24 cellular contexts compared by ENCODE assay signal in genomic region chr10:21304608-21305007, GRCh38.
"Had no signal": no experiment of that assay in that cellular context is flagged by ENCODE, and none has a peak within 500 bp of the region (broad histone marks: within the 10 kb centered on the region; RNA-seq: fewer than 3 reads in every experiment).

No MANE protein-coding gene starts in this region.

- H3K4me3 ChIP-seq: adrenal gland, body of pancreas, MG63, SK-N-MC had no signal

- ATAC-seq: activated CD4-positive, alpha-beta T cell treated with anti-CD3 and anti-CD28 coated beads for 36 hours; activated T-cell treated with anti-CD3 and anti-CD28 coated beads, Interleukin-2, amount 50 U/mL, for 72 hours; body of pancreas; PC-3; Right ventricle myocardium inferior had no signal

- DNase-seq: activated CD4-positive, alpha-beta memory T cell treated with anti-CD3 and anti-CD28 coated beads, Interleukin-2, amount 10 ng/mL, durations not matched to agents 7 days and 5 days; activated CD4-positive, alpha-beta T cell treated with anti-CD3 and anti-CD28 coated beads for 36 hours; activated CD4-positive, alpha-beta T cell treated with anti-CD3 and anti-CD28 coated beads, Interleukin-2, amount 50 U/mL, for 1 hour; activated naive CD4-positive, alpha-beta T cell treated with anti-CD3 and anti-CD28 coated beads, Interleukin-2, amount 50 U/mL, for 16 hours; activated naive CD8-positive, alpha-beta T cell treated with anti-CD3 and anti-CD28 coated beads, Interleukin-2, amount 10 ng/mL, durations not matched to agents 7 days and 5 days; activated T-cell treated with anti-CD3 and anti-CD28 coated beads for 4 hours; activated T-cell treated with anti-CD3 and anti-CD28 coated beads, Interleukin-2, amount 50 U/mL, for 72 hours; adrenal gland; aorta; body of pancreas; MG63; NCI-H1105; NCI-H1436; NCI-H1694 treated with DMSO at 0.1 percent for 48 hours; NCI-H2081; NCI-H510A treated with DMSO at 0.1 percent for 48 hours; NCI-H69; PC-3; T-helper 1 cell had no signal

- H3K4me1 ChIP-seq: adrenal gland, body of pancreas had no signal

- FAIRE-seq: bronchial epithelial cell had no signal

- H3K9me3 ChIP-seq: adrenal gland, body of pancreas, MG63 had no signal

- H3K36me3 ChIP-seq: adrenal gland, MG63 had no signal

- H3K4me2 ChIP-seq: KMS-11 had no signal

- H3K27ac ChIP-seq: adrenal gland, body of pancreas, KMS-11, SK-N-MC, VCaP had no signal
